15 cellular contexts compared by ENCODE assay signal in the genomic region with DNA sequence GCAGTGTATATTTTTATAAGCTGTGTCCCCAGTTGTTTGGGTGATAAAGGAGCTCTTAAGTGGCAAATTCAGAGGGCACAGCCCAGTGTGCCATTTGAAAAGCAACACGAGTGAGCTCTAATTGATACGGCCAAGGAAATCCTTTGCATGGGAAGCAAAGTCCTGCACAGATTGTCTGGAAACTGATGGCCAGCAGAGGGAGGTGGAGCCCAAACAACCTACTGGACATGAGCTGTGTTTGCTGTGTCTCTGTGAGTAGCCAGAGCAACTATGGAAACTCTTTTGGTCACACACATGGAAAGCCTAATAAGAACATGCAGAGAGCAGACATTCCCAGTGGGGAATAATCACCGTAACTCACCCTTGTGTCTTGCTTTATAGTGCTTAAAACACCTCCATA. TPM values are rescaled to one million over a fixed set of nuclear protein-coding genes. Genes with fewer than 3 reads are reported as not detected.
A peak's percentile ranks its signal among the peaks of the same experiment; 100 is the strongest.
DNase-seq lines count a peak whose midpoint lies in the region; FAIRE-seq and TF ChIP-seq lines count a peak whose summit lies in the region.
"Had no signal": no experiment of that assay in that cellular context is flagged by ENCODE, and none has a peak within 500 bp of the region (broad histone marks: within the 10 kb centered on the region; RNA-seq: fewer than 3 reads in every experiment).

No MANE protein-coding gene starts in this region.

- H3K4me3 ChIP-seq in AG04450 (ENCODE audit: low read depth, low read length) (no peak overlapping the region), WI38 (ENCODE audit: low read depth, low read length) (no peak overlapping the region), keratinocyte (ENCODE audit: control insufficient read depth in 2 of 3, extremely low read depth in 1 of 3, insufficient read depth in 2 of 3, low read depth in 1 of 3, low read length in 3 of 3) (no peak overlapping the region), thyroid gland (replicated peaks in 1 of 3) (no peak overlapping the region)
- H3K4me3 ChIP-seq: left lung had no signal

- no peaks in the 10 kb centered on the region for H4K20me1 ChIP-seq in keratinocyte (ENCODE audit: control insufficient read depth, extremely low read depth, insufficient read depth, low read length)

- H3K27ac ChIP-seq in AG04450 (ENCODE audit: low read depth, low read length) (no peak overlapping the region), keratinocyte (ENCODE audit: control insufficient read depth, insufficient read depth, low read length) (no peak overlapping the region), thyroid gland (no peak overlapping the region)
- H3K27ac ChIP-seq: epithelial cell of prostate, left lung had no signal

- 48 to 54% methylated on average over 3 of the region's 3 CpGs for WGBS in thyroid gland, 2 donors

- no peak overlapping the region for H2AFZ ChIP-seq in keratinocyte (ENCODE audit: control insufficient read depth, low read length)

- intact Hi-C loops in thyroid gland (cut with DNase I) = no loop called here

- H3K4me2 ChIP-seq in keratinocyte (ENCODE audit: control insufficient read depth, extremely low read depth, insufficient read depth, low read depth, low read length) = no peak overlapping the region

- FAIRE-seq in keratinocyte (lab: Jason Lieb, UNC) = no peak
- FAIRE-seq: urothelium cell line had no signal

- TF ChIP-seq CTCF in AG04450 (IDR thresholded peaks at IDR 0.05; ENCODE audit: low read depth, low read length) = peak; percentile 39
- TF ChIP-seq CTCF in WI38 (IDR thresholded peaks at IDR 0.05; ENCODE audit: low read depth, low read length) = peak; percentile 8; the same call in 1 of the 2 replicates
- peak in 2 of 3 experiments; percentile 9 to 30 for TF ChIP-seq CTCF in keratinocyte (optimal IDR thresholded peaks at IDR 0.05 in 1 of 3, IDR thresholded peaks at IDR 0.05 in 1 of 3, conservative IDR thresholded peaks at IDR 0.05 in 1 of 3; ENCODE audit: extremely low read depth in 1 of 3, insufficient read depth in 2 of 3, low read length in 3 of 3)
- TF ChIP-seq CTCF in thyroid gland (IDR thresholded peaks at IDR 0.05) = peak in 2 of 6 experiments; percentile 10 to 20

- H3K27me3 ChIP-seq in AG04450 (ENCODE audit: control insufficient read depth, insufficient read depth, low read length) (peaks cover 6% of the 10 kb centered on the region), keratinocyte (ENCODE audit: control insufficient read depth, extremely low read depth, insufficient read depth, low read length) (peaks cover 5% of the 10 kb centered on the region), thyroid gland (no peaks in the 10 kb centered on the region)

- H3K36me3 ChIP-seq in keratinocyte (ENCODE audit: control insufficient read depth in 2 of 2, extremely low read depth in 1 of 2, insufficient read depth in 2 of 2, low read length in 2 of 2) (no peaks in the 10 kb centered on the region), thyroid gland (no peaks in the 10 kb centered on the region)
- H3K36me3 ChIP-seq: left lung had no signal

- CTCF ChIA-PET in AG04450 (lab: Charles Lee) = interaction anchor here (1.6 kb wide), 1 partner anchor 14 kb away, joined by 12 read pairs; no protein-coding TSS in a partner anchor
- CTCF ChIA-PET in HEK293T (lab: Yijun Ruan, JAX) = interaction anchor here (0.6 to 1.2 kb wide), 3 partner anchors 10 to 815 kb away, joined by 3 to 4 read pairs (median 3); no protein-coding TSS in a partner anchor

- H3K4me1 ChIP-seq in keratinocyte (ENCODE audit: control insufficient read depth, extremely low read depth, insufficient read depth, low read length) (no peaks in the 10 kb centered on the region), thyroid gland (peaks cover 0 to 6% of the 10 kb centered on the region in 2 donors)
- H3K4me1 ChIP-seq: left lung had no signal

- no peaks in the 10 kb centered on the region for H3K79me2 ChIP-seq in keratinocyte (ENCODE audit: control insufficient read depth, insufficient read depth, low read length)

- DNase-seq in AG04450 (ENCODE audit: low read depth, low spot score) (no peak), HEK293T (ENCODE audit: extremely low spot score) (peak; percentile 26), keratinocyte (ENCODE audit: low read depth, low spot score) (no peak), NCI-H2196 treated with DMSO at 0.1 percent for 48 hours (lab: John Stamatoyannopoulos, UW; ENCODE audit: unreplicated experiment) (no peak), NCI-H1048 (lab: John Stamatoyannopoulos, UW) (no peak), thyroid gland (no peak), GM19238 (ENCODE audit: insufficient read length, low spot score) (no peak)
- DNase-seq: amygdala; CD8-positive, alpha-beta T cell; Kasumi-1; left lung; right cardiac atrium had no signal

- no peaks in the 10 kb centered on the region for H3K9me1 ChIP-seq in keratinocyte (ENCODE audit: control insufficient read depth, extremely low read depth, insufficient read depth, low read length)

- no peaks in the 10 kb centered on the region for H3K9me3 ChIP-seq in AG04450 (ENCODE audit: control insufficient read depth, insufficient read depth, low read length)
- no peaks in the 10 kb centered on the region for H3K9me3 ChIP-seq in keratinocyte (ENCODE audit: control insufficient read depth, low read depth, low read length)
- H3K9me3 ChIP-seq in thyroid gland = no peaks in the 10 kb centered on the region
- H3K9me3 ChIP-seq: left lung had no signal

- POLR2A ChIA-PET in AG04450 (lab: Yijun Ruan, JAX) (no interaction called here), HEK293T (lab: Yijun Ruan, JAX) (no interaction called here)

- dilution Hi-C loops in keratinocyte (cut with MboI; ENCODE audit: extremely low pct_ligation_motif_present, low sequenced_read_pairs) = no loop called here

- H3K9ac ChIP-seq in keratinocyte (ENCODE audit: control insufficient read depth, extremely low read depth, insufficient read depth, low read length) = no peak overlapping the region

- no peak for TF ChIP-seq POLR2A in thyroid gland (IDR thresholded peaks at IDR 0.05)

TF ChIP-seq in HEK293T, 16 proteins besides CTCF, POLR2A, EP300 and RAD21:
- TF ChIP-seq ARNT (IDR thresholded peaks at IDR 0.05) = no peak
- TF ChIP-seq SP1 (IDR thresholded peaks at IDR 0.05) = no peak
- TF ChIP-seq FOXK2 (IDR thresholded peaks at IDR 0.05) = no peak
- TF ChIP-seq CTBP1 (IDR thresholded peaks at IDR 0.05; ENCODE audit: borderline replicate concordance) = no peak
- TF ChIP-seq FOXA1 (IDR thresholded peaks at IDR 0.05) = no peak
- TF ChIP-seq BHLHE40 (IDR thresholded peaks at IDR 0.05; ENCODE audit: borderline replicate concordance) = no peak
- no peak for TF ChIP-seq SUZ12 (IDR thresholded peaks at IDR 0.05)
- TF ChIP-seq NFRKB (IDR thresholded peaks at IDR 0.05) = no peak
- no peak for TF ChIP-seq FOXM1 (IDR thresholded peaks at IDR 0.05; ENCODE audit: borderline replicate concordance)
- TF ChIP-seq TARDBP (IDR thresholded peaks at IDR 0.05) = no peak
- TF ChIP-seq, protein P1, sequence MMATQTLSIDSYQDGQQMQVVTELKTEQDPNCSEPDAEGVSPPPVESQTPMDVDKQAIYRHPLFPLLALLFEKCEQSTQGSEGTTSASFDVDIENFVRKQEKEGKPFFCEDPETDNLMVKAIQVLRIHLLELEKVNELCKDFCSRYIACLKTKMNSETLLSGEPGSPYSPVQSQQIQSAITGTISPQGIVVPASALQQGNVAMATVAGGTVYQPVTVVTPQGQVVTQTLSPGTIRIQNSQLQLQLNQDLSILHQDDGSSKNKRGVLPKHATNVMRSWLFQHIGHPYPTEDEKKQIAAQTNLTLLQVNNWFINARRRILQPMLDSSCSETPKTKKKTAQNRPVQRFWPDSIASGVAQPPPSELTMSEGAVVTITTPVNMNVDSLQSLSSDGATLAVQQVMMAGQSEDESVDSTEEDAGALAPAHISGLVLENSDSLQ (IDR thresholded peaks at IDR 0.05) = no peak
- TF ChIP-seq HDGF (IDR thresholded peaks at IDR 0.05; ENCODE audit: borderline replicate concordance) = no peak
TF ChIP-seq in HEK293T: peak in this region for 0.

RNA-seq across cellular contexts. Expression of gene ONECUT1, which starts 24.4 kb away (rescaled TPM):
- polyA plus RNA-seq in AG04450 (2011; rRNA removed) = not detected in 2 replicates
- polyA minus RNA-seq in AG04450 (2011; rRNA and poly(A)+ RNA removed) = not detected in 2 replicates
- not detected in 3 replicates for polyA plus RNA-seq in keratinocyte
- not detected for polyA plus RNA-seq in keratinocyte (2011; ENCODE audit: low read depth)
- polyA plus RNA-seq in keratinocyte (2011; cell fraction: cytosol; rRNA removed) = not detected in 2 replicates
- not detected in 2 replicates for polyA plus RNA-seq in keratinocyte (2011; cell fraction: nucleus; rRNA removed)
- not detected in 2 replicates for polyA plus RNA-seq in keratinocyte (2012; ENCODE audit: low replicate concordance)
- not detected in 3 replicates for polyA minus RNA-seq in keratinocyte
- polyA minus RNA-seq in keratinocyte (2011; cell fraction: cytosol; rRNA and poly(A)+ RNA removed) = not detected
- polyA minus RNA-seq in keratinocyte (2011; cell fraction: nucleus; rRNA and poly(A)+ RNA removed) = not detected in 2 replicates
- not detected for total RNA-seq in thyroid gland
- total RNA-seq: CD8-positive, alpha-beta T cell; left lung had no signal
